ENCODE assay signal across 1 cellular context in the genomic region with DNA sequence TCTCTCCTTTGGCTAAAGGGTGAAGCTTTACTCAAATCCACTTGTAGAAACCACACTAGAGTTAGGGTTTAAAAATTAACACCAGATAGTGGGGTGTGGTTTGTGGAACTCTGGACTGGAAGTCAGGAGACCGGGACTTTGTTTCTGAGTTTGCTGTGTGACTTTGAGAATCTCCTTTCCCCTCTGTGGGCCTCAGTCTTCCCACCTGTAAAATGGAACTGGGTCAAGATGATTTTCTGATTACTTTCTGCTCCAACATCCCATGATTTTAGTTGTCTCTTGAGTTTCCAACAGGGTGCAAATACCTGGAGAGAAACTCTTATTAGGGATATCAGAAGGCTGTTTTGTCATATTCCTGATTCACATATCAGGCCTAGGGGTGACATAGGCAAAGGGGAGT.
TF ChIP-seq lines count a peak whose summit lies in the region.

No MANE protein-coding gene starts in this region.

TF ChIP-seq in HepG2, 621 proteins besides CTCF, POLR2A, EP300 and RAD21 (continued from another document):
- TF ChIP-seq, protein P1, sequence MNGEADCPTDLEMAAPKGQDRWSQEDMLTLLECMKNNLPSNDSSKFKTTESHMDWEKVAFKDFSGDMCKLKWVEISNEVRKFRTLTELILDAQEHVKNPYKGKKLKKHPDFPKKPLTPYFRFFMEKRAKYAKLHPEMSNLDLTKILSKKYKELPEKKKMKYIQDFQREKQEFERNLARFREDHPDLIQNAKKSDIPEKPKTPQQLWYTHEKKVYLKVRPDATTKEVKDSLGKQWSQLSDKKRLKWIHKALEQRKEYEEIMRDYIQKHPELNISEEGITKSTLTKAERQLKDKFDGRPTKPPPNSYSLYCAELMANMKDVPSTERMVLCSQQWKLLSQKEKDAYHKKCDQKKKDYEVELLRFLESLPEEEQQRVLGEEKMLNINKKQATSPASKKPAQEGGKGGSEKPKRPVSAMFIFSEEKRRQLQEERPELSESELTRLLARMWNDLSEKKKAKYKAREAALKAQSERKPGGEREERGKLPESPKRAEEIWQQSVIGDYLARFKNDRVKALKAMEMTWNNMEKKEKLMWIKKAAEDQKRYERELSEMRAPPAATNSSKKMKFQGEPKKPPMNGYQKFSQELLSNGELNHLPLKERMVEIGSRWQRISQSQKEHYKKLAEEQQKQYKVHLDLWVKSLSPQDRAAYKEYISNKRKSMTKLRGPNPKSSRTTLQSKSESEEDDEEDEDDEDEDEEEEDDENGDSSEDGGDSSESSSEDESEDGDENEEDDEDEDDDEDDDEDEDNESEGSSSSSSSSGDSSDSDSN (CRISPR knock-in tag; IDR thresholded peaks at IDR 0.05), result no peak
- TF ChIP-seq GATAD2A (CRISPR knock-in tag; IDR thresholded peaks at IDR 0.05) (no peak), BCL6 (CRISPR knock-in tag; IDR thresholded peaks at IDR 0.05) (no peak)
